1 cellular context compared by ENCODE assay signal in the genomic region with DNA sequence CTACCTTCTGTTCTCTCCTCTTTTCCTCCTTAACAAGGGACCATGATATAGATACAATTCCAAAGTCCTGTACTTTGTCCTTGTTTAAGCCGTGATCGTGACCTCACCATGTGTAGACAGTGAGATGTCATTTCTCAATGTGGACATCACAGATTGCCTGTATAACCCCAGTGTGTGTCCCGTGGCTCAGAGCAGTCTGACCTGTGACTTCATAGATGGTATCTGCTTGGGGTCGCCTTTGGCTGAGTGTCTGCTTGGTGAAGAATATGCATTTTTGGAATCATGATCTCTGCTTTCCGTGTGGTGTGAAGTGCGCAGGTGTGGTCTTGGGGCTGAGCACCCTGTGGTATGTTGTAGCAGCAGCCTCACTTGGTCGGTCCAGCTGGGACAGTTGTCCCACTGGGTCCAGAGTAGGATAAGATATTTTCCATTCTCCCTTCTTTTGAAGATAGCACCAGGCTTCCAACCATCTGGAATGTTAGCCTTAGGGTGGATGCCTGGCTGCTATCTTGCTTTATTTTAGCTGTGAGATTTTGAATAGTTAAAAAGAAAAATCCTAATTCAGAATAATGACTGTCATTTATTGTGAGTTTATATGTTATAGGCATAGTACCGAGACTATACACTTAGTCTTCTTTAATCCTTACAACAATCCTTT.
TF ChIP-seq lines count a peak whose summit lies in the region.

No MANE protein-coding gene starts in this region.

TF ChIP-seq in SK-N-SH treated with all-trans-retinoic acid at 6 μM for 48 hours, 23 proteins besides CTCF, POLR2A, EP300 and RAD21 (continued from another document):
- TF ChIP-seq, protein P1, sequence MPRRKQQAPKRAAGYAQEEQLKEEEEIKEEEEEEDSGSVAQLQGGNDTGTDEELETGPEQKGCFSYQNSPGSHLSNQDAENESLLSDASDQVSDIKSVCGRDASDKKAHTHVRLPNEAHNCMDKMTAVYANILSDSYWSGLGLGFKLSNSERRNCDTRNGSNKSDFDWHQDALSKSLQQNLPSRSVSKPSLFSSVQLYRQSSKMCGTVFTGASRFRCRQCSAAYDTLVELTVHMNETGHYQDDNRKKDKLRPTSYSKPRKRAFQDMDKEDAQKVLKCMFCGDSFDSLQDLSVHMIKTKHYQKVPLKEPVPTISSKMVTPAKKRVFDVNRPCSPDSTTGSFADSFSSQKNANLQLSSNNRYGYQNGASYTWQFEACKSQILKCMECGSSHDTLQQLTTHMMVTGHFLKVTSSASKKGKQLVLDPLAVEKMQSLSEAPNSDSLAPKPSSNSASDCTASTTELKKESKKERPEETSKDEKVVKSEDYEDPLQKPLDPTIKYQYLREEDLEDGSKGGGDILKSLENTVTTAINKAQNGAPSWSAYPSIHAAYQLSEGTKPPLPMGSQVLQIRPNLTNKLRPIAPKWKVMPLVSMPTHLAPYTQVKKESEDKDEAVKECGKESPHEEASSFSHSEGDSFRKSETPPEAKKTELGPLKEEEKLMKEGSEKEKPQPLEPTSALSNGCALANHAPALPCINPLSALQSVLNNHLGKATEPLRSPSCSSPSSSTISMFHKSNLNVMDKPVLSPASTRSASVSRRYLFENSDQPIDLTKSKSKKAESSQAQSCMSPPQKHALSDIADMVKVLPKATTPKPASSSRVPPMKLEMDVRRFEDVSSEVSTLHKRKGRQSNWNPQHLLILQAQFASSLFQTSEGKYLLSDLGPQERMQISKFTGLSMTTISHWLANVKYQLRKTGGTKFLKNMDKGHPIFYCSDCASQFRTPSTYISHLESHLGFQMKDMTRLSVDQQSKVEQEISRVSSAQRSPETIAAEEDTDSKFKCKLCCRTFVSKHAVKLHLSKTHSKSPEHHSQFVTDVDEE (CRISPR knock-in tag; IDR thresholded peaks at IDR 0.05): no peak
- no peak for TF ChIP-seq ESRRG (CRISPR knock-in tag; IDR thresholded peaks at IDR 0.05)
TF ChIP-seq in SK-N-SH treated with all-trans-retinoic acid at 6 μM for 48 hours: peak in this region for 0.
